In genomic region chr15:73888224-73889041, GRCh38 we compare ENCODE assay signal across 24 cellular contexts. TPM values are rescaled to one million over a fixed set of nuclear protein-coding genes. Genes with fewer than 3 reads are reported as not detected.
"Had no signal": no experiment of that assay in that cellular context is flagged by ENCODE, and none has a peak within 500 bp of the region (broad histone marks: within the 10 kb centered on the region; RNA-seq: fewer than 3 reads in every experiment).

No MANE protein-coding gene starts in this region.

- ATAC-seq: effector memory CD8-positive, alpha-beta T cell; gastroesophageal sphincter; left cardiac atrium had no signal

- H3K36me3 ChIP-seq: esophagus squamous epithelium, gastroesophageal sphincter, left ventricle myocardium inferior, neutrophil, sigmoid colon, stomach had no signal

- H3K4me3 ChIP-seq: esophagus squamous epithelium, gastroesophageal sphincter, left ventricle myocardium inferior, lung, sigmoid colon, skin epidermis, stomach had no signal

- H3K27ac ChIP-seq: esophagus squamous epithelium, gastroesophageal sphincter, left ventricle myocardium inferior, neutrophil, sigmoid colon, skin epidermis, stomach had no signal

- H3K4me1 ChIP-seq: esophagus squamous epithelium, gastroesophageal sphincter, left ventricle myocardium inferior, sigmoid colon, stomach had no signal

- H3K9me3 ChIP-seq: esophagus squamous epithelium, gastroesophageal sphincter, neutrophil, sigmoid colon had no signal

- FAIRE-seq: kidney had no signal

- H3K27me3 ChIP-seq: sigmoid colon had no signal

- DNase-seq: effector memory CD8-positive, alpha-beta T cell; esophagus squamous epithelium; foreskin fibroblast; glutamatergic neuron; immature natural killer cell; kidney; left cardiac atrium; left ventricle myocardium inferior; mesenchymal stem cell; midbrain; sigmoid colon; stimulated activated CD4-positive, alpha-beta T cell treated with anti-CD3 and anti-CD28 coated beads, Interleukin-12 subunit alpha, Interleukin-12 subunit beta, amount 100 ng/mL, for 4 hours; stimulated activated naive CD4-positive, alpha-beta T cell; stomach; substantia nigra; trophoblast cell had no signal

RNA-seq across cellular contexts. Expression of gene TBC1D21, which starts 15.1 kb away (rescaled TPM):
- total RNA-seq: epithelial cell of proximal tubule, esophagus squamous epithelium, gastroesophageal sphincter, kidney, left cardiac atrium, left ventricle myocardium inferior, lung, osteoblast, pulmonary artery endothelial cell, sigmoid colon, stomach, urinary bladder had no signal
- polyA plus RNA-seq: immature natural killer cell, lung, sigmoid colon, stomach, urinary bladder had no signal
